ENCODE assay signal across 8 cellular contexts in genomic region chr17:42565523-42566214, GRCh38. TPM values are rescaled to one million over a fixed set of nuclear protein-coding genes. Genes with fewer than 3 reads are reported as not detected.
DNase-seq lines count a peak whose midpoint lies in the region; ATAC-seq and TF ChIP-seq lines count a peak whose summit lies in the region.
"Had no signal": no experiment of that assay in that cellular context is flagged by ENCODE, and none has a peak within 500 bp of the region (broad histone marks: within the 10 kb centered on the region; RNA-seq: fewer than 3 reads in every experiment).

No MANE protein-coding gene starts in this region.

- no peaks in the 10 kb centered on the region for H3K27me3 ChIP-seq in CD8-positive, alpha-beta T cell (ENCODE audit: insufficient read depth, low read length)
- no peaks in the 10 kb centered on the region for H3K27me3 ChIP-seq in naive thymus-derived CD4-positive, alpha-beta T cell (ENCODE audit: control insufficient read depth in 2 of 2, insufficient read depth in 2 of 2, low read length in 2 of 2)

- ATAC-seq in CD8-positive, alpha-beta T cell, result no peak
- ATAC-seq in activated CD8-positive, alpha-beta T cell treated with anti-CD3 and anti-CD28 coated beads, Interleukin-2, amount 10 ng/mL, durations not matched to agents 7 days and 5 days, result no peak
- ATAC-seq in naive thymus-derived CD4-positive, alpha-beta T cell, result no peak

- no peaks in the 10 kb centered on the region for H3K27me3 Mint-ChIP-seq in CD8-positive, alpha-beta T cell (ENCODE audit: low read depth)
- H3K27me3 Mint-ChIP-seq in activated CD8-positive, alpha-beta T cell treated with anti-CD3 and anti-CD28 coated beads, Interleukin-2, amount 10 ng/mL, durations not matched to agents 7 days and 5 days (ENCODE audit: low read depth), result no peaks in the 10 kb centered on the region
- H3K27me3 Mint-ChIP-seq in naive thymus-derived CD4-positive, alpha-beta T cell, result peaks cover 0 to 3% (median 0%) of the 10 kb centered on the region in 5 donors

- peak overlapping the region; percentile 97 for H3K4me3 Mint-ChIP-seq in CD8-positive, alpha-beta T cell
- no peak overlapping the region for H3K4me3 Mint-ChIP-seq in activated CD8-positive, alpha-beta T cell treated with anti-CD3 and anti-CD28 coated beads, Interleukin-2, amount 10 ng/mL, durations not matched to agents 7 days and 5 days
- H3K4me3 Mint-ChIP-seq in naive thymus-derived CD4-positive, alpha-beta T cell, result peak overlapping the region in 9 of 10 donors; percentile 6 to 98 (median 93)

- peaks cover 28% of the 10 kb centered on the region for H3K36me3 ChIP-seq in CD8-positive, alpha-beta T cell (ENCODE audit: insufficient read depth, low read length)
- peaks cover 10 to 67% (median 30%) of the 10 kb centered on the region in 3 experiments for H3K36me3 ChIP-seq in naive thymus-derived CD4-positive, alpha-beta T cell (ENCODE audit: control insufficient read depth in 2 of 3, insufficient read depth in 3 of 3, low read length in 3 of 3)

- H3K4me1 Mint-ChIP-seq in CD8-positive, alpha-beta T cell (ENCODE audit: low read depth), result peaks cover 45% of the 10 kb centered on the region
- peaks cover 64% of the 10 kb centered on the region for H3K4me1 Mint-ChIP-seq in activated CD8-positive, alpha-beta T cell treated with anti-CD3 and anti-CD28 coated beads, Interleukin-2, amount 10 ng/mL, durations not matched to agents 7 days and 5 days (ENCODE audit: low read depth)
- peaks cover 26 to 62% (median 50%) of the 10 kb centered on the region in 7 donors for H3K4me1 Mint-ChIP-seq in naive thymus-derived CD4-positive, alpha-beta T cell

- CTCF ChIA-PET in CD8-positive, alpha-beta T cell (lab: Charles Lee), result interaction anchor here (1.2 to 9.2 kb wide), 3 partner anchors 7 to 39 kb away, joined by 3 to 48 read pairs (median 5); partner anchors contain the start of gene PSMC3IP
- CTCF ChIA-PET in activated CD8-positive, alpha-beta T cell treated with anti-CD3 and anti-CD28 coated beads, Interleukin-2, amount 10 ng/mL, durations not matched to agents 7 days and 5 days (lab: Charles Lee), result interaction anchor here (6.0 kb wide), 1 partner anchor 12 kb away, joined by 57 read pairs; the partner anchor contains the start of gene PSMC3IP
- CTCF ChIA-PET in naive thymus-derived CD4-positive, alpha-beta T cell (lab: Charles Lee), result interaction anchor here (0.5 to 1.4 kb wide), 3 partner anchors 13 to 243 kb away, joined by 3 read pairs; partner anchors contain the start of genes RETREG3 and TUBG1

- H3K9me3 Mint-ChIP-seq in CD8-positive, alpha-beta T cell, result no peaks in the 10 kb centered on the region
- H3K9me3 Mint-ChIP-seq in activated CD8-positive, alpha-beta T cell treated with anti-CD3 and anti-CD28 coated beads, Interleukin-2, amount 10 ng/mL, durations not matched to agents 7 days and 5 days (ENCODE audit: insufficient read depth), result no peaks in the 10 kb centered on the region
- H3K9me3 Mint-ChIP-seq in naive thymus-derived CD4-positive, alpha-beta T cell, result peaks cover 0 to 4% (median 0%) of the 10 kb centered on the region in 11 donors

- no peak overlapping the region for H3K27ac ChIP-seq in CD8-positive, alpha-beta T cell (ENCODE audit: low read depth, low read length)
- peak overlapping the region; percentile 92 for H3K27ac ChIP-seq in naive thymus-derived CD4-positive, alpha-beta T cell (ENCODE audit: low read depth, low read length)

- no peak for TF ChIP-seq CTCF in CD8-positive, alpha-beta T cell (IDR thresholded peaks at IDR 0.05)

- DNase-seq in CD8-positive, alpha-beta T cell, result no peak
- DNase-seq in activated CD8-positive, alpha-beta T cell treated with anti-CD3 and anti-CD28 coated beads, Interleukin-2, amount 10 ng/mL, durations not matched to agents 7 days and 5 days, result no peak
- no peak for DNase-seq in naive thymus-derived CD4-positive, alpha-beta T cell
- DNase-seq in KBM-7 (no peak), hepatic stellate cell (ENCODE audit: low spot score) (no peak), cerebellar nuclear complex (lab: John Stamatoyannopoulos, UW) (no peak)
- DNase-seq: NCI-H510A treated with DMSO at 0.1 percent for 48 hours, trophoblast cell had no signal

- in situ Hi-C loops in KBM-7 (cut with MboI; ENCODE audit: low pct_unique_long_range_greater_than_20kb, low sequenced_read_pairs), result no loop called here

- intact Hi-C loops in CD8-positive, alpha-beta T cell (cut with DNase I, micrococcal nuclease), result loop anchor here (2.0 kb wide), 1 partner anchor 43 kb away; the partner anchor contains the start of genes RETREG3 (in 2 of the 2) and TUBG1 (in 2 of the 2)
- intact Hi-C loops in naive thymus-derived CD4-positive, alpha-beta T cell (cut with micrococcal nuclease), result loop anchor here in 1 of 2 donors (1.0 kb wide), 1 partner anchor 12 kb away; the partner anchor contains the start of gene PSMC3IP

- POLR2A ChIA-PET in CD8-positive, alpha-beta T cell (lab: Charles Lee), result interaction anchor here (1.2 to 4.6 kb wide), 4 partner anchors 11 to 43 kb away, joined by 3 to 25 read pairs (median 6); partner anchors contain the start of genes PSMC3IP, RETREG3 and TUBG1
- POLR2A ChIA-PET in activated CD8-positive, alpha-beta T cell treated with anti-CD3 and anti-CD28 coated beads, Interleukin-2, amount 10 ng/mL, durations not matched to agents 7 days and 5 days (lab: Charles Lee), result interaction anchor here (0.6 to 2.4 kb wide), 4 partner anchors 9 to 43 kb away, joined by 3 to 8 read pairs (median 3); partner anchors contain the start of gene RETREG3
- POLR2A ChIA-PET in naive thymus-derived CD4-positive, alpha-beta T cell (lab: Charles Lee), result interaction anchor here (0.6 to 5.8 kb wide), 8 partner anchors 9 to 177 kb away, joined by 3 to 27 read pairs (median 8); partner anchors contain the start of genes HSD17B1, NAGLU, PSMC3IP and STAT3

- no peak overlapping the region for H3K27ac Mint-ChIP-seq in CD8-positive, alpha-beta T cell
- peak overlapping the region; percentile 98 for H3K27ac Mint-ChIP-seq in activated CD8-positive, alpha-beta T cell treated with anti-CD3 and anti-CD28 coated beads, Interleukin-2, amount 10 ng/mL, durations not matched to agents 7 days and 5 days
- H3K27ac Mint-ChIP-seq in naive thymus-derived CD4-positive, alpha-beta T cell, result peak overlapping the region in 8 of 9 donors; percentile 25 to 98 (median 91)

- H3K4me1 ChIP-seq in CD8-positive, alpha-beta T cell (ENCODE audit: insufficient read depth, low read length), result peaks cover 47% of the 10 kb centered on the region
- peaks cover 31 to 32% of the 10 kb centered on the region in 2 donors for H3K4me1 ChIP-seq in naive thymus-derived CD4-positive, alpha-beta T cell (ENCODE audit: control insufficient read depth in 2 of 2, insufficient read depth in 2 of 2, low read length in 2 of 2)

- H3K4me3 ChIP-seq in CD8-positive, alpha-beta T cell (ENCODE audit: low read depth, low read length), result no peak overlapping the region
- no peak overlapping the region for H3K4me3 ChIP-seq in naive thymus-derived CD4-positive, alpha-beta T cell (ENCODE audit: low read length)

- H3K9me3 ChIP-seq in CD8-positive, alpha-beta T cell (ENCODE audit: low read length), result no peaks in the 10 kb centered on the region
- H3K9me3 ChIP-seq in naive thymus-derived CD4-positive, alpha-beta T cell (ENCODE audit: control insufficient read depth in 2 of 3, low read length in 3 of 3), result no peaks in the 10 kb centered on the region

- H3K36me3 Mint-ChIP-seq in CD8-positive, alpha-beta T cell, result peaks cover 59% of the 10 kb centered on the region
- H3K36me3 Mint-ChIP-seq in activated CD8-positive, alpha-beta T cell treated with anti-CD3 and anti-CD28 coated beads, Interleukin-2, amount 10 ng/mL, durations not matched to agents 7 days and 5 days (ENCODE audit: low read depth), result peaks cover 65% of the 10 kb centered on the region
- H3K36me3 Mint-ChIP-seq in naive thymus-derived CD4-positive, alpha-beta T cell, result peaks cover 0 to 28% (median 3%) of the 10 kb centered on the region in 5 donors

RNA-seq across cellular contexts. Expression of gene MLX, which starts 1.2 kb away (rescaled TPM):
- 10 to 100 TPM; 18.3 to 21.3 TPM for total RNA-seq in CD8-positive, alpha-beta T cell
- total RNA-seq in activated CD8-positive, alpha-beta T cell treated with anti-CD3 and anti-CD28 coated beads, Interleukin-2, amount 10 ng/mL, durations not matched to agents 7 days and 5 days, result 10 to 100 TPM; 65.8 to 65.9 TPM
- total RNA-seq in naive thymus-derived CD4-positive, alpha-beta T cell, result 10 to 100 TPM; 35.3 to 73.9 (median 65.1) TPM
- polyA plus RNA-seq in naive thymus-derived CD4-positive, alpha-beta T cell, result 10 to 100 TPM; 28.1 to 46.8 TPM

RNA-seq across cellular contexts. Expression of gene COASY, which starts 3.7 kb away (rescaled TPM):
- 10 to 100 TPM; 26.4 to 32.9 TPM for total RNA-seq in CD8-positive, alpha-beta T cell
- 10 to 100 TPM; 54.8 to 62.1 TPM for total RNA-seq in activated CD8-positive, alpha-beta T cell treated with anti-CD3 and anti-CD28 coated beads, Interleukin-2, amount 10 ng/mL, durations not matched to agents 7 days and 5 days
- total RNA-seq in naive thymus-derived CD4-positive, alpha-beta T cell, result 10 to 100 TPM; 45.3 to 76.9 (median 64.5) TPM
- polyA plus RNA-seq in naive thymus-derived CD4-positive, alpha-beta T cell, result 10 to 100 TPM; 56.0 to 59.2 TPM

RNA-seq across cellular contexts. Expression of gene PSMC3IP, which starts 11.9 kb away (rescaled TPM):
- total RNA-seq in CD8-positive, alpha-beta T cell, result 1 to 10 TPM; 3.9 to 4.1 TPM
- total RNA-seq in activated CD8-positive, alpha-beta T cell treated with anti-CD3 and anti-CD28 coated beads, Interleukin-2, amount 10 ng/mL, durations not matched to agents 7 days and 5 days, result 10 to 100 TPM; 19.2 to 21.8 TPM
- total RNA-seq in naive thymus-derived CD4-positive, alpha-beta T cell, result 10 to 100 TPM in 1 of 5 experiments, 1 to 10 TPM in 4; 2.7 to 14.0 (median 5.2) TPM
- polyA plus RNA-seq in naive thymus-derived CD4-positive, alpha-beta T cell, result 1 to 10 TPM; 1.3 to 1.6 TPM

RNA-seq across cellular contexts. Expression of gene HSD17B1, which starts 12.9 kb away (rescaled TPM):
- total RNA-seq in CD8-positive, alpha-beta T cell, result under 1 TPM; 0.44 to 0.52 TPM
- total RNA-seq in activated CD8-positive, alpha-beta T cell treated with anti-CD3 and anti-CD28 coated beads, Interleukin-2, amount 10 ng/mL, durations not matched to agents 7 days and 5 days, result under 1 TPM; 0.53 to 0.60 TPM
- total RNA-seq in naive thymus-derived CD4-positive, alpha-beta T cell, result 1 to 10 TPM; 1.2 to 2.2 (median 1.9) TPM
- under 1 TPM; 0.39 to 0.59 TPM for polyA plus RNA-seq in naive thymus-derived CD4-positive, alpha-beta T cell

RNA-seq across cellular contexts. Expression of gene NAGLU, which starts 29.6 kb away (rescaled TPM):
- 1 to 10 TPM; 7.4 TPM for total RNA-seq in CD8-positive, alpha-beta T cell
- total RNA-seq in activated CD8-positive, alpha-beta T cell treated with anti-CD3 and anti-CD28 coated beads, Interleukin-2, amount 10 ng/mL, durations not matched to agents 7 days and 5 days, result 10 to 100 TPM; 19.3 to 20.5 TPM
- total RNA-seq in naive thymus-derived CD4-positive, alpha-beta T cell, result 10 to 100 TPM; 18.0 to 27.1 (median 22.3) TPM
- polyA plus RNA-seq in naive thymus-derived CD4-positive, alpha-beta T cell, result 10 to 100 TPM in 1 of 2 donors, 1 to 10 TPM in 1; 6.6 to 17.6 TPM
